In genomic region chr17:78878871-78879270, GRCh38 we compare ENCODE assay signal across 10 cellular contexts. TPM values are rescaled to one million over a fixed set of nuclear protein-coding genes. Genes with fewer than 3 reads are reported as not detected.
A peak's percentile ranks its signal among the peaks of the same experiment; 100 is the strongest.
DNase-seq lines count a peak whose midpoint lies in the region; ATAC-seq and TF ChIP-seq lines count a peak whose summit lies in the region.
"Had no signal": no experiment of that assay in that cellular context is flagged by ENCODE, and none has a peak within 500 bp of the region (broad histone marks: within the 10 kb centered on the region; RNA-seq: fewer than 3 reads in every experiment).

No MANE protein-coding gene starts in this region.

- H3K27ac Mint-ChIP-seq in CD4-positive, CD25-positive, alpha-beta regulatory T cell = peak overlapping the region in 1 of 3 donors; percentile 93
- H3K27ac Mint-ChIP-seq in T-cell (peak overlapping the region in 1 of 2 donors; percentile 40), Caco-2 (ENCODE audit: unreplicated experiment) (no peak overlapping the region)

- no peaks in the 10 kb centered on the region for H3K9me3 Mint-ChIP-seq in CD4-positive, CD25-positive, alpha-beta regulatory T cell
- H3K9me3 Mint-ChIP-seq in T-cell = no peaks in the 10 kb centered on the region
- no peaks in the 10 kb centered on the region for H3K9me3 Mint-ChIP-seq in Caco-2 (ENCODE audit: unreplicated experiment)

- DNase-seq in CD4-positive, CD25-positive, alpha-beta regulatory T cell = no peak
- no peak for DNase-seq in T-cell
- DNase-seq in foreskin fibroblast = no peak
- no peak for DNase-seq in NCI-H2227 treated with DMSO at 0.1 percent for 48 hours (lab: John Stamatoyannopoulos, UW)
- no peak for DNase-seq in Caco-2
- DNase-seq: NCI-H526 had no signal

- H3K9me3 ChIP-seq in CD4-positive, CD25-positive, alpha-beta regulatory T cell (ENCODE audit: control insufficient read depth in 2 of 2, low read length in 2 of 2) = no peaks in the 10 kb centered on the region
- H3K9me3 ChIP-seq in skeletal muscle satellite cell (replicated peaks; ENCODE audit: low read length) (no peaks in the 10 kb centered on the region), Caco-2 (no peaks in the 10 kb centered on the region)

- H3K27me3 ChIP-seq in CD4-positive, CD25-positive, alpha-beta regulatory T cell (ENCODE audit: control insufficient read depth, insufficient read depth, low read length) = no peaks in the 10 kb centered on the region
- H3K27me3 ChIP-seq in skeletal muscle satellite cell (ENCODE audit: control insufficient read depth, insufficient read depth, low read length) (no peaks in the 10 kb centered on the region), Caco-2 (replicated peaks; ENCODE audit: control insufficient read depth, insufficient read depth, low read length) (no peaks in the 10 kb centered on the region)

- intact Hi-C loops in Caco-2 (cut with micrococcal nuclease; ENCODE audit: unreplicated experiment) = no loop called here

- H3K9ac ChIP-seq in skeletal muscle satellite cell (ENCODE audit: low read depth, low read length) = peak overlapping the region; percentile 76

- POLR2A ChIA-PET in T-cell (lab: Charles Lee) = interaction anchor here in 1 of 2 donors (0.7 kb wide), 1 partner anchor 13 kb away, joined by 3 read pairs; no protein-coding TSS in a partner anchor
- POLR2A ChIA-PET in Caco-2 (lab: Charles Lee) = no interaction called here

- H3K4me2 ChIP-seq in skeletal muscle satellite cell (ENCODE audit: low read length) = peak overlapping the region; percentile 76

- H3K27ac ChIP-seq in CD4-positive, CD25-positive, alpha-beta regulatory T cell (ENCODE audit: insufficient read depth, low read length, poor library complexity, severe bottlenecking) = no peak overlapping the region

- no peak for TF ChIP-seq CTCF in foreskin fibroblast (IDR thresholded peaks at IDR 0.05; ENCODE audit: low read depth, low read length)
- TF ChIP-seq CTCF in Caco-2 (IDR thresholded peaks at IDR 0.05; ENCODE audit: insufficient read depth in 1 of 2, low read depth in 1 of 2, low read length in 1 of 2, severe bottlenecking in 1 of 2, unreplicated experiment in 1 of 2) = no peak

- H3K27me3 Mint-ChIP-seq in CD4-positive, CD25-positive, alpha-beta regulatory T cell = peaks cover 5% of the 10 kb centered on the region
- H3K27me3 Mint-ChIP-seq in T-cell (peaks cover 0 to 19% of the 10 kb centered on the region in 2 donors), Caco-2 (ENCODE audit: insufficient read depth, unreplicated experiment) (no peaks in the 10 kb centered on the region)

- peaks cover 0 to 49% (median 8%) of the 10 kb centered on the region in 4 donors for H3K4me1 Mint-ChIP-seq in CD4-positive, CD25-positive, alpha-beta regulatory T cell
- H3K4me1 Mint-ChIP-seq in T-cell = peaks cover 26 to 38% (median 27%) of the 10 kb centered on the region in 3 donors
- peaks cover 14% of the 10 kb centered on the region for H3K4me1 Mint-ChIP-seq in Caco-2 (ENCODE audit: low read depth, unreplicated experiment)

- ATAC-seq in CD4-positive, CD25-positive, alpha-beta regulatory T cell (ENCODE audit: low read depth in 2 of 2) = no peak
- ATAC-seq in T-cell (replicated peaks in 1 of 4) = no peak
- no peak for ATAC-seq in HG03097 (IDR thresholded peaks at IDR 0.05; ENCODE audit: low FRiP score, unreplicated experiment)
- no peak for ATAC-seq in GM18517 (IDR thresholded peaks at IDR 0.05; ENCODE audit: unreplicated experiment)
- ATAC-seq: K562 had no signal

- H3K4me1 ChIP-seq in CD4-positive, CD25-positive, alpha-beta regulatory T cell (ENCODE audit: control insufficient read depth, insufficient read depth, low read length, poor library complexity, severe bottlenecking) = peaks cover 21% of the 10 kb centered on the region
- H3K4me1 ChIP-seq in skeletal muscle satellite cell (ENCODE audit: control insufficient read depth, insufficient read depth, low read length) (peaks cover 70% of the 10 kb centered on the region), Caco-2 (peaks cover 21% of the 10 kb centered on the region)

- CTCF ChIA-PET in T-cell (lab: Charles Lee) (no interaction called here), Caco-2 (lab: Charles Lee) (no interaction called here)

- H3K36me3 ChIP-seq in CD4-positive, CD25-positive, alpha-beta regulatory T cell (ENCODE audit: control insufficient read depth, insufficient read depth, low read length) = no peaks in the 10 kb centered on the region
- H3K36me3 ChIP-seq in skeletal muscle satellite cell (ENCODE audit: insufficient read depth, low read length) (peaks cover 7% of the 10 kb centered on the region), Caco-2 (ENCODE audit: control insufficient read depth, insufficient read depth, low read length) (no peaks in the 10 kb centered on the region; the same call in 1 of the 2 replicates)

- H3K36me3 Mint-ChIP-seq in CD4-positive, CD25-positive, alpha-beta regulatory T cell = no peaks in the 10 kb centered on the region
- H3K36me3 Mint-ChIP-seq in T-cell (no peaks in the 10 kb centered on the region), Caco-2 (ENCODE audit: insufficient read depth, unreplicated experiment) (peaks cover 44% of the 10 kb centered on the region)

- H3K4me3 Mint-ChIP-seq in CD4-positive, CD25-positive, alpha-beta regulatory T cell = peak overlapping the region in 3 of 4 donors; percentile 25 to 79 (median 51)
- H3K4me3 Mint-ChIP-seq in T-cell (peak overlapping the region; percentile 11 to 64 (median 17)), Caco-2 (ENCODE audit: unreplicated experiment) (no peak overlapping the region)

- H3K4me3 ChIP-seq in CD4-positive, CD25-positive, alpha-beta regulatory T cell (ENCODE audit: low read depth, low read length) = no peak overlapping the region
- H3K4me3 ChIP-seq in foreskin fibroblast (ENCODE audit: low read depth in 1 of 2, low read length in 2 of 2) (peak overlapping the region; percentile 13 to 37), skeletal muscle satellite cell (ENCODE audit: low read length) (peak overlapping the region; percentile 51), Caco-2 (ENCODE audit: low read depth, low read length) (no peak overlapping the region)
- H3K4me3 ChIP-seq: K562 had no signal

- BruUV-seq in Caco-2 (replicated peaks; lab: Mats Ljungman, UMichigan) = no TSS peak

RNA-seq across cellular contexts. Expression of gene CEP295NL, which starts 24.1 kb away (rescaled TPM):
- total RNA-seq in CD4-positive, CD25-positive, alpha-beta regulatory T cell = 1.6 TPM
- under 1 TPM in 2 of 4 donors, not detected in 2; 0.25 to 0.78 TPM for polyA plus RNA-seq in CD4-positive, CD25-positive, alpha-beta regulatory T cell
- total RNA-seq in T-cell (1 to 10 TPM in 2 of 5 donors, under 1 TPM in 3; 0.28 to 3.1 (median 0.41) TPM), Caco-2 (2022) (1.7 and 2.0 TPM in 2 replicates)
- 1.0 and 1.5 TPM in 2 replicates for total RNA-seq in skeletal muscle satellite cell (2012; rRNA removed)
- total RNA-seq: K562 had no signal
- polyA plus RNA-seq: K562 had no signal

RNA-seq across cellular contexts. Expression of gene USP36, which starts 38.3 kb away (rescaled TPM):
- 407 TPM for total RNA-seq in CD4-positive, CD25-positive, alpha-beta regulatory T cell
- 10 to 100 TPM; 19.6 to 22.2 (median 21.2) TPM for polyA plus RNA-seq in CD4-positive, CD25-positive, alpha-beta regulatory T cell
- 100 to 1,000 TPM; 132 to 487 (median 143) TPM for total RNA-seq in T-cell
- total RNA-seq in skeletal muscle satellite cell (2012; rRNA removed) = 25.3 and 29.1 TPM in 2 replicates
- 103 and 108 TPM in 2 replicates for total RNA-seq in Caco-2 (2022)

RNA-seq across cellular contexts. Expression of gene TIMP2, which starts 46.3 kb away (rescaled TPM):
- 6.5 TPM for total RNA-seq in CD4-positive, CD25-positive, alpha-beta regulatory T cell
- under 1 TPM in 3 of 4 donors, not detected in 1; 0.29 to 0.46 (median 0.35) TPM for polyA plus RNA-seq in CD4-positive, CD25-positive, alpha-beta regulatory T cell
- total RNA-seq in T-cell = 1 to 10 TPM; 5.1 to 6.7 (median 6.5) TPM
- total RNA-seq in skeletal muscle satellite cell (2012; rRNA removed) = 44.4 and 67.9 TPM in 2 replicates
- 63.8 and 70.1 TPM in 2 replicates for total RNA-seq in Caco-2 (2022)
- polyA plus RNA-seq: K562 had no signal

Comparison
In these comparisons a context has a peak if more than half of its experiments do, and no peak if none do; other contexts are left out.
1. H3K4me3 ChIP-seq: peak in foreskin fibroblast (2 of 2) and skeletal muscle satellite cell (single experiment); none in CD4-positive, CD25-positive, alpha-beta regulatory T cell (single experiment) and Caco-2 (single experiment).